In the genomic region with DNA sequence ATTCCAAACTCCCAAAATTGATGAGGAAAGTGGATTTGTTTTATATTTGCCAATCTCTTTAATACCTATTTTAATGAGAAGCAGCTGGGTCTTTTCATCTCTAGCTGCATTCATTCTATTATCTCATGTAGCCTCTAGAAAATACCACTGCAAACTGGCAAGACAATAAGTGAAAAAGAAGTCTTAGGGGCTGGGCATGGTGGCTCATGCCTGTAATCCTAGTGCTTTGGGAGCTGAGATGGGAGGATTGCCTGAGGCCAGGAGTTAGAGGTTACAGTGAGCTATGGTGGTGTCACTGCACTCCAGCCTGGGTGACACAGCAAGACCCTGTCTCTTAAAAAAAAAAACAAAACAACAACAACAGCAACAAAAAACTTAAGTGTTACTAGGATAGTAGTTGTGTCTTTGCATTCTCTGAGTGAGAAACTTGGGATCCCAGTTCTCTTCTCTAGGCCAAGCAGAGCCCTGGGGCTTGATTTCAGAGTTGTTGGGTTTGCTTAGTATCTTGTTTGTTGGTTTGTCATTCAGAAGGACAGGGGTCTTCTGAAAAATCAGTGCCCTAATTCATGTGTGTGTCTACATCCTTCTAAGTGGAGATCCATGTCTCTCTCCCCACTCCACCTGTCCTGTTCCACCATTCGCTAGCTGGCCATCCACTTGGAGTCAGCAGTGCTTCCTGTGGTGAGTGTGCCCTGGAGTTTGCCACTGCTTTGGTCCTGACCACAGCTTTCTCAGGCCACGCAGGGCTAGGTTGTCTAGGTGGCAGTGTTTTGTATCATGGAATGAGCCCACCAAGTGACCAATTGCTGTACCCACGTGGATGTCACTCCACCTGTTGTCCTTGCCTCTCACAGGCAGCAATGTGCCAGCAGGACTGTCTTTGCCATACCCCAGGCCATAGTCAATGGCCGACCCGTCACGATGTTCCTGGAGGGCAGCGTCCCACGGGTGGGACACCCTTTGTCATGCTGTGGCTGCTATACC, we compare ENCODE assay signal across 1 cellular context.
TF ChIP-seq lines count a peak whose summit lies in the region.

No MANE protein-coding gene starts in this region.

TF ChIP-seq in GM12878, 131 proteins besides CTCF, POLR2A, EP300 and RAD21:
- TF ChIP-seq JUNB (IDR thresholded peaks at IDR 0.05) (no peak), BCL11A (IDR thresholded peaks at IDR 0.05; ENCODE audit: low read depth, low read length) (no peak)
